In genomic region chr2:47373747-47374146, GRCh38 we compare ENCODE assay signal across 1 cellular context.
TF ChIP-seq lines count a peak whose summit lies in the region.

No MANE protein-coding gene starts in this region.

TF ChIP-seq in H1, 55 proteins besides CTCF, POLR2A, EP300 and RAD21:
- no peak for TF ChIP-seq TEAD4 (IDR thresholded peaks at IDR 0.05; ENCODE audit: low read depth, low read length)
- no peak for TF ChIP-seq CHD1 (IDR thresholded peaks at IDR 0.05; ENCODE audit: low read depth, low read length)
- no peak for TF ChIP-seq TAF7 (optimal IDR thresholded peaks at IDR 0.05; ENCODE audit: borderline replicate concordance, low read depth, low read length)
- no peak for TF ChIP-seq BACH1 (IDR thresholded peaks at IDR 0.05; ENCODE audit: low read length)
- TF ChIP-seq CBX5 (IDR thresholded peaks at IDR 0.05; ENCODE audit: low read depth, low read length): no peak
- TF ChIP-seq, protein P1, sequence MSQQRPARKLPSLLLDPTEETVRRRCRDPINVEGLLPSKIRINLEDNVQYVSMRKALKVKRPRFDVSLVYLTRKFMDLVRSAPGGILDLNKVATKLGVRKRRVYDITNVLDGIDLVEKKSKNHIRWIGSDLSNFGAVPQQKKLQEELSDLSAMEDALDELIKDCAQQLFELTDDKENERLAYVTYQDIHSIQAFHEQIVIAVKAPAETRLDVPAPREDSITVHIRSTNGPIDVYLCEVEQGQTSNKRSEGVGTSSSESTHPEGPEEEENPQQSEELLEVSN (IDR thresholded peaks at IDR 0.05): no peak
- no peak for TF ChIP-seq SIRT6 (IDR thresholded peaks at IDR 0.05; ENCODE audit: low read length)
- no peak for TF ChIP-seq CBX8 (IDR thresholded peaks at IDR 0.05; ENCODE audit: borderline replicate concordance, low read depth, low read length)
- no peak for TF ChIP-seq ATF2 (IDR thresholded peaks at IDR 0.05; ENCODE audit: low read length)
- TF ChIP-seq RXRA (IDR thresholded peaks at IDR 0.05; ENCODE audit: insufficient read depth, low read depth, low read length): no peak
- no peak for TF ChIP-seq MAFK (IDR thresholded peaks at IDR 0.05; ENCODE audit: low read depth, low read length)
- no peak for TF ChIP-seq ATF3 (IDR thresholded peaks at IDR 0.05; ENCODE audit: insufficient read depth, low read depth, low read length)
- TF ChIP-seq ZNF274 (IDR thresholded peaks at IDR 0.05; ENCODE audit: borderline replicate concordance, extremely low read depth, low read length): no peak
- no peak for TF ChIP-seq RFX5 (IDR thresholded peaks at IDR 0.05; ENCODE audit: borderline replicate concordance, low read depth, low read length)
- no peak for TF ChIP-seq EGR1 (IDR thresholded peaks at IDR 0.05; ENCODE audit: borderline replicate concordance, low read depth, low read length)
